Comparison of ENCODE assay signal across 8 cellular contexts in the genomic region with DNA sequence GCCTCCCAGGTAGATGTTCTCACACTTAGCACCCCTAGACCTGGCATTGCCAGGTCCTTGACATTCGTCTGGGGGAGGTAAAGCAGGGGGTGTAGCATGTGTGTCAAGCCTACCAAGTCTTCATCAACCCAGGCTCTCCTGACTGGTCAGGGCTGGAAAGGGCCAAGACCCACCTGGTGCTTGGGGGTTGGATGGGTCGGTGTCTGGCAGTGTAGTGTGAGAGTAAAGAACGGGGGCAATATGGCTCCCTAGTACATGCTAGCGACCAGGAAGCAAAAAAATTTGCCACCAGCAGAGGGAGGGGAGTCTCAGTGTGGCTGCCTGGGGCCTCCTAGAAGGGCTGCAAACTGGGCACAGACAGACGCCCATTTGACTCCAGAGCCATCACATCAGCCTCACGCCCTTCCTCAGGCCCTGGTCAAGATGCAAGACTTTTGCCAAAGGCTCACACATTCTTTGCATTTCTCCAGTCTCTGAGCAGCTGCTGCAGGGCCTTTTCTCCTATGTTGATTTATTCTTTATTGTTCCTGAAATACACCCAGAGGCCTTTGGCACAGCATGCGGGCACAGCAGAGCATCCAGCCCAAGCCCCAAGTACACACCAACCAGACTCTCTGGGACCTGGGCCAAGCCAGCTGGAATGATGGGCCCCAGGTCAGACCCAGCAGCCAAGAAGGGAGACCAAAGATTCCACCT. TPM values are rescaled to one million over a fixed set of nuclear protein-coding genes. Genes with fewer than 3 reads are reported as not detected.
DNase-seq lines count a peak whose midpoint lies in the region; ATAC-seq lines count a peak whose summit lies in the region.

No MANE protein-coding gene starts in this region.

- H3K27ac Mint-ChIP-seq in T-helper 17 cell: peak overlapping the region; percentile 96

- peaks cover 86% of the 10 kb centered on the region for H3K4me1 Mint-ChIP-seq in T-helper 17 cell

- ATAC-seq in T-helper 17 cell: peak; percentile 53
- ATAC-seq in GM19395 (IDR thresholded peaks at IDR 0.05; ENCODE audit: unreplicated experiment): no peak
- no peak for ATAC-seq in HG03469 (IDR thresholded peaks at IDR 0.05; ENCODE audit: unreplicated experiment)
- ATAC-seq in GM21381 (IDR thresholded peaks at IDR 0.05; ENCODE audit: unreplicated experiment): no peak

- H3K9me3 ChIP-seq in T-helper 17 cell (ENCODE audit: control insufficient read depth, low read length, poor library complexity, severe bottlenecking) (no peaks in the 10 kb centered on the region), duodenal mucosa (ENCODE audit: control insufficient read depth in 1 of 2, low read length in 2 of 2) (no peaks in the 10 kb centered on the region)

- H3K27me3 Mint-ChIP-seq in T-helper 17 cell: no peaks in the 10 kb centered on the region

- H3K36me3 Mint-ChIP-seq in T-helper 17 cell (ENCODE audit: low read depth): no peaks in the 10 kb centered on the region

- peak overlapping the region; percentile 56 to 58 for H3K9ac ChIP-seq in duodenal mucosa (ENCODE audit: low read depth in 1 of 2, low read length in 2 of 2)

- H3K4me3 ChIP-seq in duodenal mucosa (ENCODE audit: low read depth in 1 of 2, low read length in 2 of 2): peak overlapping the region; percentile 2 to 57

- peak overlapping the region; percentile 92 for H3K4me3 Mint-ChIP-seq in T-helper 17 cell

- no peaks in the 10 kb centered on the region for H3K36me3 ChIP-seq in duodenal mucosa (ENCODE audit: control insufficient read depth in 1 of 2, insufficient read depth in 2 of 2, low read length in 2 of 2)

- peaks cover 83 to 93% of the 10 kb centered on the region in 2 donors for H3K4me1 ChIP-seq in duodenal mucosa (ENCODE audit: control insufficient read depth in 1 of 2, insufficient read depth in 2 of 2, low read length in 2 of 2)

- peak; percentile 66 for DNase-seq in activated CD8-positive, alpha-beta memory T cell treated with anti-CD3 and anti-CD28 coated beads for 24 hours
- no peak for DNase-seq in activated CD8-positive, alpha-beta memory T cell treated with anti-CD3 and anti-CD28 coated beads, Interleukin-2, amount 50 U/mL, for 48 hours
- DNase-seq in T-helper 17 cell (peak in 1 of 3 donors; percentile 41), midbrain (lab: John Stamatoyannopoulos, UW) (peak; percentile 41)

- H3K27ac ChIP-seq in duodenal mucosa (ENCODE audit: low read depth, low read length): peak overlapping the region; percentile 87

- H3K27me3 ChIP-seq in duodenal mucosa (ENCODE audit: control insufficient read depth in 1 of 2, insufficient read depth in 2 of 2, low read length in 2 of 2): no peaks in the 10 kb centered on the region

RNA-seq across cellular contexts. Expression of a gene that starts 38.3 kb away (rescaled TPM):
- 10 to 100 TPM; 42.0 to 53.7 TPM for total RNA-seq in T-helper 17 cell
